8 cellular contexts compared by ENCODE assay signal in the genomic region with DNA sequence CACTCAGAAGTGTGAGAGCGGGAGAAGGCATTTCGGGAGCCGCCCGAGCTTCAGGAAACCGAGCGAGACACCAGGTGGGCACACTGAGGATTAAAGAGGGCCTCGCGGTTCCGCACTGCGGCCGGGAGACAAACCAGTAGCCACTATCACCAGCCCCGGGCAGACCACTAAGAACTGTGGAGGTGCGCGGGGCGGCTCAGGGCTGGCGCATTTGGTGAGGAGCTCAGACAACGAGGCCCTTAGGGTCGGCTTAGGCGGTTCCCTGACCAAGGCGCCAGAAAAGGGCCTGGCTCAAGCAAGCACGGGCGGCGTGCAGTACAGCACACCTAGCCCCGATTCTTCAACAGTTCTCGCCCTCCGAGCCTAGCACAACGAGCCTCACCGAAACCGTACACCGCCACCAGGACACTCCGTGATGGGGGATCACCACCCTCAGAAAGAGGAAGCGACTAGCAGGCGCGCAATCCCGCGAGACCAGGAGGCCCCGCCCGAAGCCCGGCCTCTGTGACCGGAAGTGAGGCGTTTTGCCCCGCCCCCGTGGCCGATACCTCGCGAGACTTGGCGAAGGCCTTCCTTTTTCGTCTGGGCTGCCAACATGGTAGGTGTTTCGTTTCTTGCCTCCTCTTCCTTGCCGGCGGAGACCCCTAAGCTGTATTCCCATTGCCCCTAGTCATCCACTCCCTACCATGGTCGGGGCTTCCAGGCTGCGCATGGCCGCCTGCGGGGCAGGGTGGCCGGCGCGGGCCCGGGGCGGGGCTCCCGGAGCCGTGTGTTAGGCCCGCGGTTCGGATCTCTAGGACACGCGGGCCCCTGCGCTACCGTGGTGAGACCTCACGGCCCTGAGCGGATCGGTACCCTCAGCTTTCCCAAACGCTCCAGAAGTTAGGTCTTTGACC. TPM values are rescaled to one million over a fixed set of nuclear protein-coding genes. Genes with fewer than 3 reads are reported as not detected.
DNase-seq lines count a peak whose midpoint lies in the region; ATAC-seq and TF ChIP-seq lines count a peak whose summit lies in the region.

A gene (plus strand): TSS at position 574 of the 896 bp plus-strand sequence. CDS start 22 bp downstream, at position 596.
A gene with protein sequence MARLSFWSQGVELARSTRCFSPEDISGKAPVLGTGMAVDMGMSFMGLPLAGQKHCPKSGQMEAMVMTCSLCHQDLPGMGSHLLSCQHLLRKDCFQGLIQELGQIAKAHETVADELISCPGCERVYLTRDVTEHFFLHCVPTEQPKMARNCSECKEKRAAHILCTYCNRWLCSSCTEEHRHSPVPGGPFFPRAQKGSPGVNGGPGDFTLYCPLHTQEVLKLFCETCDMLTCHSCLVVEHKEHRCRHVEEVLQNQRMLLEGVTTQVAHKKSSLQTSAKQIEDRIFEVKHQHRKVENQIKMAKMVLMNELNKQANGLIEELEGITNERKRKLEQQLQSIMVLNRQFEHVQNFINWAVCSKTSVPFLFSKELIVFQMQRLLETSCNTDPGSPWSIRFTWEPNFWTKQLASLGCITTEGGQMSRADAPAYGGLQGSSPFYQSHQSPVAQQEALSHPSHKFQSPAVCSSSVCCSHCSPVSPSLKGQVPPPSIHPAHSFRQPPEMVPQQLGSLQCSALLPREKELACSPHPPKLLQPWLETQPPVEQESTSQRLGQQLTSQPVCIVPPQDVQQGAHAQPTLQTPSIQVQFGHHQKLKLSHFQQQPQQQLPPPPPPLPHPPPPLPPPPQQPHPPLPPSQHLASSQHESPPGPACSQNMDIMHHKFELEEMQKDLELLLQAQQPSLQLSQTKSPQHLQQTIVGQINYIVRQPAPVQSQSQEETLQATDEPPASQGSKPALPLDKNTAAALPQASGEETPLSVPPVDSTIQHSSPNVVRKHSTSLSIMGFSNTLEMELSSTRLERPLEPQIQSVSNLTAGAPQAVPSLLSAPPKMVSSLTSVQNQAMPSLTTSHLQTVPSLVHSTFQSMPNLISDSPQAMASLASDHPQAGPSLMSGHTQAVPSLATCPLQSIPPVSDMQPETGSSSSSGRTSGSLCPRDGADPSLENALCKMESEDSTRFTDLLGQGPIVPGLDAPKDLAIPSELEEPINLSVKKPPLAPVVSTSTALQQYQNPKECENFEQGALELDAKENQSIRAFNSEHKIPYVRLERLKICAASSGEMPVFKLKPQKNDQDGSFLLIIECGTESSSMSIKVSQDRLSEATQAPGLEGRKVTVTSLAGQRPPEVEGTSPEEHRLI (N-terminal part only) (minus strand): TSS at position 447 of the 896 bp plus-strand sequence. CDS start 10,391 bp downstream, outside the sequence.

- H3K9me3 ChIP-seq in heart right ventricle, result no peaks in the 10 kb centered on the region
- H3K9me3 ChIP-seq in upper lobe of left lung, result no peaks in the 10 kb centered on the region

- peak; percentile 91 for DNase-seq in GM13977 (ENCODE audit: low spot score)
- DNase-seq in NCI-H146 (lab: John Stamatoyannopoulos, UW), result peak; percentile 97
- peak; percentile 95 to 100 (median 99) for DNase-seq in T-cell
- DNase-seq in heart right ventricle, result peak; percentile 99
- DNase-seq in posterior vena cava (ENCODE audit: low spot score), result peak; percentile 100
- DNase-seq in upper lobe of left lung, result peak; percentile 96 to 100

- TF ChIP-seq CTCF in GM13977 (IDR thresholded peaks at IDR 0.05; ENCODE audit: extremely low read depth, insufficient read depth, missing control alignments), result no peak
- peak in 4 of 9 donors; percentile 7 to 39 (median 20) for TF ChIP-seq CTCF in heart right ventricle (IDR thresholded peaks at IDR 0.05)
- TF ChIP-seq CTCF in upper lobe of left lung (IDR thresholded peaks at IDR 0.05), result peak in 4 of 6 experiments; percentile 24 to 58 (median 50)

- CTCF ChIA-PET in T-cell (lab: Charles Lee), result interaction anchor here in 1 of 2 donors (0.8 to 1.7 kb wide), 4 partner anchors 14 to 824 kb away, joined by 3 to 6 read pairs (median 4); a partner anchor contains a TSS

- POLR2A ChIA-PET in T-cell (lab: Charles Lee), result interaction anchor here (0.6 to 1.2 kb wide), 6 partner anchors 9 to 804 kb away, joined by 3 to 7 read pairs (median 3); no protein-coding TSS in a partner anchor

- ATAC-seq in HG02870 (IDR thresholded peaks at IDR 0.05; ENCODE audit: unreplicated experiment) (peak; percentile 96), T-cell (replicated peaks in 1 of 4) (peak; percentile 95 to 97 (median 96)), heart right ventricle (peak; percentile 97 to 100 (median 99)), upper lobe of left lung (ENCODE audit: low FRiP score in 2 of 2) (peak; percentile 98 to 99)

- TF ChIP-seq EP300 in upper lobe of left lung (IDR thresholded peaks at IDR 0.05), result peak in 1 of 4 donors; percentile 42

- H3K36me3 Mint-ChIP-seq in T-cell, result peaks cover 41% of the 10 kb centered on the region

- WGBS in adipose tissue, 3 donors, result 0 to 1% (median 1%) methylated on average over 66 to 73 of the region's 73 CpGs
- 0 to 1% methylated on average over 72 to 73 of the region's 73 CpGs for WGBS in heart right ventricle, 2 donors
- 0 to 1% methylated on average over 25 to 58 of the region's 73 CpGs for WGBS in upper lobe of left lung, 2 donors

- H3K4me3 ChIP-seq in heart right ventricle (peak within 1 kb of the TSS; percentile 69 to 99 (median 90)), upper lobe of left lung (peak within 1 kb of the TSS; percentile 55 to 95 (median 76))

- H3K4me3 Mint-ChIP-seq in T-cell, result peak within 1 kb of the TSS; percentile 90 to 94 (median 93)

- peaks cover 0 to 59% (median 26%) of the 10 kb centered on the region in 9 donors for H3K36me3 ChIP-seq in heart right ventricle
- peaks cover 13 to 37% (median 23%) of the 10 kb centered on the region in 4 donors for H3K36me3 ChIP-seq in upper lobe of left lung

- H3K4me1 ChIP-seq in heart right ventricle, result peaks cover 6 to 39% (median 30%) of the 10 kb centered on the region in 9 donors
- peaks cover 19 to 24% (median 22%) of the 10 kb centered on the region in 4 donors for H3K4me1 ChIP-seq in upper lobe of left lung

- H3K27ac Mint-ChIP-seq in T-cell, result peak within 1 kb of the TSS; percentile 97 to 98

- H3K27me3 Mint-ChIP-seq in T-cell, result no peaks in the 10 kb centered on the region

- H3K27me3 ChIP-seq in heart right ventricle (no peaks in the 10 kb centered on the region), upper lobe of left lung (no peaks in the 10 kb centered on the region)

- peaks cover 0 to 4% (median 0%) of the 10 kb centered on the region in 3 donors for H3K9me3 Mint-ChIP-seq in T-cell

- in situ Hi-C loops in GM13977 (cut with MboI; ENCODE audit: low pct_unique_long_range_greater_than_20kb, low sequenced_read_pairs, unreplicated experiment), result no loop called here

- peaks cover 40 to 53% (median 47%) of the 10 kb centered on the region in 3 donors for H3K4me1 Mint-ChIP-seq in T-cell

- H3K27ac ChIP-seq in adipose tissue (ENCODE audit: low read depth, low read length), result peak within 1 kb of the TSS; percentile 86
- H3K27ac ChIP-seq in heart right ventricle, result peak within 1 kb of the TSS; percentile 81 to 97 (median 96)
- peak within 1 kb of the TSS; percentile 87 to 97 (median 94) for H3K27ac ChIP-seq in upper lobe of left lung

- TF ChIP-seq POLR2A in upper lobe of left lung (IDR thresholded peaks at IDR 0.05), result peak; percentile 97 to 99 (median 98)

- intact Hi-C loops in heart right ventricle (cut with DNase I), result loop anchor here in 7 of 10 donors (2.0 to 10.0 kb wide), 8 partner anchors 108 to 282 kb away; a partner anchor contains a TSS
- intact Hi-C loops in posterior vena cava (cut with DNase I), result loop anchor here in 1 of 2 donors (5.0 kb wide), 1 partner anchor 125 kb away; no protein-coding TSS in a partner anchor

RNA-seq across cellular contexts. Expression of the first gene that starts in this region (rescaled TPM):
- 1,000 to 10,000 TPM; 1,339 to 2,234 (median 1,487) TPM for total RNA-seq in T-cell
- polyA plus RNA-seq in adipose tissue, result 1,000 to 10,000 TPM; 1,605 to 4,083 (median 1,842) TPM
- 100 to 1,000 TPM; 317 to 560 (median 381) TPM for total RNA-seq in heart right ventricle
- 1,000 to 10,000 TPM; 1,911 to 2,131 TPM for polyA plus RNA-seq in heart right ventricle
- total RNA-seq in posterior vena cava, result 100 to 1,000 TPM; 610 to 698 TPM
- 1,000 to 10,000 TPM in 1 of 6 donors, 100 to 1,000 TPM in 5; 652 to 1,317 (median 861) TPM for total RNA-seq in upper lobe of left lung

RNA-seq across cellular contexts. Expression of the second gene that starts in this region (rescaled TPM):
- total RNA-seq in T-cell (10 to 100 TPM; 17.9 to 23.5 (median 23.4) TPM), heart right ventricle (1 to 10 TPM; 1.8 to 7.4 (median 2.8) TPM), posterior vena cava (10 to 100 TPM in 1 of 2 donors, 1 to 10 TPM in 1; 5.9 to 13.4 TPM), upper lobe of left lung (100 to 1,000 TPM in 1 of 6 donors, 10 to 100 TPM in 3, 1 to 10 TPM in 2; 4.9 to 126 (median 11.2) TPM)
- polyA plus RNA-seq in adipose tissue (1 to 10 TPM; 2.9 to 3.2 (median 3.1) TPM), heart right ventricle (1 to 10 TPM in 1 of 2 donors, under 1 TPM in 1; 0.33 to 3.2 TPM)

Comparison
In these comparisons a context has a peak if more than half of its experiments do, and no peak if none do; other contexts are left out.
1. Peak in every context shown above with its lines: DNase-seq, ATAC-seq, H3K4me3 ChIP-seq and H3K27ac ChIP-seq.